In genomic region chr15:67736810-67737209, GRCh38 we compare ENCODE assay signal across 21 cellular contexts.
"Had no signal": no experiment of that assay in that cellular context is flagged by ENCODE, and none has a peak within 500 bp of the region (broad histone marks: within the 10 kb centered on the region; RNA-seq: fewer than 3 reads in every experiment).

No MANE protein-coding gene starts in this region.

- DNase-seq: activated CD4-positive, alpha-beta T cell treated with anti-CD3 and anti-CD28 coated beads for 48 hours; activated CD8-positive, alpha-beta T cell treated with anti-CD3 and anti-CD28 coated beads for 36 hours; activated effector memory CD4-positive, alpha-beta T cell treated with Interleukin-2 at 50 U/mL for 16 hours; activated T-cell treated with anti-CD3 and anti-CD28 coated beads, Interleukin-2, amount 50 U/mL, for 4 hours; anterior cingulate cortex; erythroblast; mesendoderm; nucleus accumbens; posterior cingulate gyrus; stimulated activated CD4-positive, alpha-beta T cell treated with anti-CD3 and anti-CD28 coated beads, Interleukin-15, amount 100 ng/mL, for 24 hours; stimulated activated CD4-positive, alpha-beta T cell treated with anti-CD3 and anti-CD28 coated beads, Interleukin-4, amount 100 ng/mL, for 24 hours; stimulated activated CD8-positive, alpha-beta memory T cell treated with anti-CD3 and anti-CD28 coated beads, Interleukin-4, amount 100 ng/mL, for 48 hours; stimulated activated naive CD4-positive, alpha-beta T cell treated with Interleukin-2 at 50 U/mL for 16 hours; T-helper 2 cell; transverse colon had no signal

- H3K27ac ChIP-seq: breast epithelium, hepatocyte, skin epidermis, transverse colon had no signal

- H3K27me3 ChIP-seq: breast epithelium, hepatocyte, transverse colon had no signal

- H3K4me1 ChIP-seq: breast epithelium, transverse colon had no signal

- H3K4me3 ChIP-seq: breast epithelium, hepatocyte, skin epidermis, transverse colon had no signal

- H3K9me3 ChIP-seq: breast epithelium, transverse colon had no signal

- ATAC-seq: activated CD8-positive, alpha-beta T cell treated with anti-CD3 and anti-CD28 coated beads for 36 hours; activated naive CD4-positive, alpha-beta T cell treated with anti-CD3 and anti-CD28 coated beads, Interleukin-2, amount 50 U/mL, for 72 hours; activated T-cell treated with anti-CD3 and anti-CD28 coated beads, Interleukin-2, amount 50 U/mL, for 4 hours; natural killer cell treated with Interleukin-12 subunit alpha and Interleukin-12 subunit beta and Interleukin-15 and Interleukin-18, amount 100 ng/mL, for 72 hours; WTC11 had no signal

- H3K36me3 ChIP-seq: breast epithelium, transverse colon had no signal
